1 cellular context compared by ENCODE assay signal in genomic region chr1:160077496-160077895, GRCh38.
TF ChIP-seq lines count a peak whose summit lies in the region.

No MANE protein-coding gene starts in this region.

TF ChIP-seq in GM23338, 12 proteins besides CTCF, POLR2A, EP300 and RAD21 (continued from another document):
- TF ChIP-seq ZNF462 (CRISPR knock-in tag; IDR thresholded peaks at IDR 0.05): no peak
- no peak for TF ChIP-seq NANOG (IDR thresholded peaks at IDR 0.05; ENCODE audit: borderline replicate concordance)
- no peak for TF ChIP-seq POLR2AphosphoS5 (IDR thresholded peaks at IDR 0.05; ENCODE audit: low read depth)
- no peak for TF ChIP-seq ZNF331 (CRISPR knock-in tag; IDR thresholded peaks at IDR 0.05; ENCODE audit: low read depth)
- TF ChIP-seq REST (IDR thresholded peaks at IDR 0.05; ENCODE audit: unreplicated experiment): no peak
- no peak for TF ChIP-seq JUNB (IDR thresholded peaks at IDR 0.05; ENCODE audit: unreplicated experiment)
- TF ChIP-seq STAT1 (IDR thresholded peaks at IDR 0.05; ENCODE audit: unreplicated experiment): no peak
